In the genomic region with DNA sequence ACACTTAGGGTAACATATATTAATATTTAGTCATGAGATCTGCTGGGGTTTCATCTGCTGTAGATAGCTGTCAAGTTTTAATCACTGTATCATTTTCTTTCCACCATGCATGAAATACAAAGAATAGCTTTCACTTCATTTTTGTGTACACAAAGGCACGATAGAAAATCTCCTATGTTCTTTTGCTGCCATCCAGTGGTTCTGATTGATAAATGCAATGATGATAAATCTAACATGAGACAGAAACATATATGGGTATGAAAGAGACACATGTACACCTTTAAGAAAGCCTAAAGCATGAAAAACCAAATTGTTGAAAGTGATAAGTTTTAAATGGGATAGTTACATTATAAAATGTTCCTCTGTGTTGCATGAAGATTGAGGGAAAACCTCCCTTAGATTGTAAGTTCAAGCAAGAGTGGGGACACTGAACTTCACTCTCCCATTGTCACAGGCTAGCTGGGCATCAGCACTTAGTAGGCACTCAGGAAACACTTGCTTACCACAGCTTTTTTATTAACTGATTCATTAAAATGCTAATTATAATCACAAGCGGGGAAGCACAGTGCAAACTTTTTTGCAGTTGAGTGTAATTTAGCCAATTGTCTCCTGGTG, we compare ENCODE assay signal across 7 cellular contexts. TPM values are rescaled to one million over a fixed set of nuclear protein-coding genes. Genes with fewer than 3 reads are reported as not detected.
DNase-seq lines count a peak whose midpoint lies in the region; ATAC-seq and TF ChIP-seq lines count a peak whose summit lies in the region.

No MANE protein-coding gene starts in this region.

- peak; percentile 79 for ATAC-seq in GM21576 (IDR thresholded peaks at IDR 0.05; ENCODE audit: unreplicated experiment)

- H3K36me3 Mint-ChIP-seq in osteocyte (ENCODE audit: unreplicated experiment), result peaks cover 2% of the 10 kb centered on the region

- TF ChIP-seq CTCF in epithelial cell of proximal tubule (conservative IDR thresholded peaks at IDR 0.05; ENCODE audit: low read depth, low read length), result peak; percentile 69
- peak; percentile 72 for TF ChIP-seq CTCF in osteocyte (IDR thresholded peaks at IDR 0.05)

- DNase-seq in EL (peak; percentile 74), LoVo (ENCODE audit: low spot score) (peak; percentile 49), RKO (ENCODE audit: low spot score) (peak; percentile 75), epithelial cell of proximal tubule (ENCODE audit: low read depth) (no peak), osteocyte (ENCODE audit: extremely low spot score, unreplicated experiment) (no peak), UCSD-AML1 (lab: John Stamatoyannopoulos, UW; ENCODE audit: unreplicated experiment) (no peak)

- no peaks in the 10 kb centered on the region for H3K9me3 Mint-ChIP-seq in osteocyte (ENCODE audit: unreplicated experiment)

- no peak overlapping the region for H3K4me3 Mint-ChIP-seq in osteocyte (ENCODE audit: unreplicated experiment)

- no peak overlapping the region for H3K4me3 ChIP-seq in epithelial cell of proximal tubule (ENCODE audit: low read depth, low read length)

- H3K27ac Mint-ChIP-seq in osteocyte (ENCODE audit: unreplicated experiment), result no peak overlapping the region

- peaks cover 5% of the 10 kb centered on the region for H3K4me1 Mint-ChIP-seq in osteocyte (ENCODE audit: unreplicated experiment)

- H3K27me3 Mint-ChIP-seq in osteocyte (ENCODE audit: unreplicated experiment), result no peaks in the 10 kb centered on the region

RNA-seq across cellular contexts. Expression of gene C1D, which starts 31.2 kb away (rescaled TPM):
- total RNA-seq in epithelial cell of proximal tubule, result 29.8 and 34.5 TPM in 2 replicates
- total RNA-seq in osteocyte, result 19.3 and 21.1 TPM in 2 replicates

Comparison
In these comparisons a context has a peak if more than half of its experiments do, and no peak if none do; other contexts are left out.
1. DNase-seq: peak in EL (single experiment), LoVo (single experiment) and RKO (single experiment); none in epithelial cell of proximal tubule (single experiment), osteocyte (single experiment) and UCSD-AML1 (single experiment).